24 cellular contexts compared by ENCODE assay signal in genomic region chr1:18343646-18344045, GRCh38.
"Had no signal": no experiment of that assay in that cellular context is flagged by ENCODE, and none has a peak within 500 bp of the region (broad histone marks: within the 10 kb centered on the region; RNA-seq: fewer than 3 reads in every experiment).

No MANE protein-coding gene starts in this region.

- DNase-seq: activated CD4-positive, alpha-beta memory T cell treated with anti-CD3 and anti-CD28 coated beads, Interleukin-2, amount 10 ng/mL, durations not matched to agents 7 days and 5 days; activated CD4-positive, alpha-beta T cell treated with anti-CD3 and anti-CD28 coated beads for 36 hours; activated CD4-positive, alpha-beta T cell treated with anti-CD3 and anti-CD28 coated beads, Interleukin-2, amount 50 U/mL, for 1 hour; activated gamma-delta T cell treated with Interleukin-2 at 50 U/mL for 16 hours; activated naive CD4-positive, alpha-beta T cell treated with anti-CD3 and anti-CD28 coated beads, Interleukin-2, amount 10 ng/mL, durations not matched to agents 7 days and 5 days; activated naive CD8-positive, alpha-beta T cell treated with anti-CD3 and anti-CD28 coated beads, Interleukin-2, amount 10 ng/mL, durations not matched to agents 7 days and 5 days; activated T-cell treated with anti-CD3 and anti-CD28 coated beads for 4 hours; activated T-cell treated with anti-CD3 and anti-CD28 coated beads, Interleukin-2, amount 50 U/mL, for 48 hours; adrenal gland; NCI-H1092; NCI-H1417; NCI-H187 treated with DMSO at 0.1 percent for 48 hours; NCI-H2081 treated with DMSO at 0.1 percent for 48 hours; NCI-H226; NCI-H510A treated with DMSO at 0.1 percent for 48 hours; NCI-H774; NK-92 treated with Interleukin-12 subunit alpha and Interleukin-12 subunit beta, amount 100 ng/mL, for 24 hours; OCI-M1; RPMI8226; SK-N-SH; T-helper 1 cell had no signal

- ATAC-seq: activated CD4-positive, alpha-beta T cell treated with anti-CD3 and anti-CD28 coated beads for 36 hours; Panc1; Right ventricle myocardium inferior had no signal

- H3K4me1 Mint-ChIP-seq: activated CD4-positive, alpha-beta memory T cell treated with anti-CD3 and anti-CD28 coated beads, Interleukin-2, amount 10 ng/mL, durations not matched to agents 7 days and 5 days; activated CD4-positive, alpha-beta T cell treated with anti-CD3 and anti-CD28 coated beads for 36 hours; activated naive CD4-positive, alpha-beta T cell treated with anti-CD3 and anti-CD28 coated beads, Interleukin-2, amount 10 ng/mL, durations not matched to agents 7 days and 5 days; activated naive CD8-positive, alpha-beta T cell treated with anti-CD3 and anti-CD28 coated beads, Interleukin-2, amount 10 ng/mL, durations not matched to agents 7 days and 5 days had no signal

- H3K4me3 Mint-ChIP-seq: activated CD4-positive, alpha-beta memory T cell treated with anti-CD3 and anti-CD28 coated beads, Interleukin-2, amount 10 ng/mL, durations not matched to agents 7 days and 5 days; activated CD4-positive, alpha-beta T cell treated with anti-CD3 and anti-CD28 coated beads for 36 hours; activated naive CD4-positive, alpha-beta T cell treated with anti-CD3 and anti-CD28 coated beads, Interleukin-2, amount 10 ng/mL, durations not matched to agents 7 days and 5 days; activated naive CD8-positive, alpha-beta T cell treated with anti-CD3 and anti-CD28 coated beads, Interleukin-2, amount 10 ng/mL, durations not matched to agents 7 days and 5 days had no signal

- H3K27me3 Mint-ChIP-seq: activated CD4-positive, alpha-beta memory T cell treated with anti-CD3 and anti-CD28 coated beads, Interleukin-2, amount 10 ng/mL, durations not matched to agents 7 days and 5 days had no signal

- H3K36me3 Mint-ChIP-seq: activated naive CD4-positive, alpha-beta T cell treated with anti-CD3 and anti-CD28 coated beads, Interleukin-2, amount 10 ng/mL, durations not matched to agents 7 days and 5 days; activated naive CD8-positive, alpha-beta T cell treated with anti-CD3 and anti-CD28 coated beads, Interleukin-2, amount 10 ng/mL, durations not matched to agents 7 days and 5 days had no signal

- H3K9me3 Mint-ChIP-seq: activated CD4-positive, alpha-beta memory T cell treated with anti-CD3 and anti-CD28 coated beads, Interleukin-2, amount 10 ng/mL, durations not matched to agents 7 days and 5 days; activated naive CD4-positive, alpha-beta T cell treated with anti-CD3 and anti-CD28 coated beads, Interleukin-2, amount 10 ng/mL, durations not matched to agents 7 days and 5 days; activated naive CD8-positive, alpha-beta T cell treated with anti-CD3 and anti-CD28 coated beads, Interleukin-2, amount 10 ng/mL, durations not matched to agents 7 days and 5 days; activated T-helper 2 cell treated with anti-CD3 and anti-CD28 coated beads, Interferon-gamma antibody, Interleukin-2, Interleukin-4, amounts not matched to agents 10 μg/mL and 5 μg/mL and 100 μg/mL, durations not matched to agents 14 hours and 24 hours and 36 hours had no signal

- H3K27ac Mint-ChIP-seq: activated CD4-positive, alpha-beta memory T cell treated with anti-CD3 and anti-CD28 coated beads, Interleukin-2, amount 10 ng/mL, durations not matched to agents 7 days and 5 days; activated CD4-positive, alpha-beta T cell treated with anti-CD3 and anti-CD28 coated beads for 36 hours; activated naive CD4-positive, alpha-beta T cell treated with anti-CD3 and anti-CD28 coated beads, Interleukin-2, amount 10 ng/mL, durations not matched to agents 7 days and 5 days; activated naive CD8-positive, alpha-beta T cell treated with anti-CD3 and anti-CD28 coated beads, Interleukin-2, amount 10 ng/mL, durations not matched to agents 7 days and 5 days; activated T-helper 2 cell treated with anti-CD3 and anti-CD28 coated beads, Interferon-gamma antibody, Interleukin-2, Interleukin-4, amounts not matched to agents 10 μg/mL and 5 μg/mL and 100 μg/mL, durations not matched to agents 14 hours and 24 hours and 36 hours had no signal
